21 cellular contexts compared by ENCODE assay signal in genomic region chr3:185254799-185255198, GRCh38. TPM values are rescaled to one million over a fixed set of nuclear protein-coding genes. Genes with fewer than 3 reads are reported as not detected.
DNase-seq lines count a peak whose midpoint lies in the region; ATAC-seq and TF ChIP-seq lines count a peak whose summit lies in the region.
"Had no signal": no experiment of that assay in that cellular context is flagged by ENCODE, and none has a peak within 500 bp of the region (broad histone marks: within the 10 kb centered on the region; RNA-seq: fewer than 3 reads in every experiment).

No MANE protein-coding gene starts in this region.

- H3K27ac Mint-ChIP-seq in stimulated activated naive CD8-positive, alpha-beta T cell treated with anti-CD3 and anti-CD28 coated beads, Interleukin-15, amount 100 ng/mL, for 72 hours = no peak overlapping the region
- no peak overlapping the region for H3K27ac Mint-ChIP-seq in activated CD4-positive, alpha-beta memory T cell treated with anti-CD3 and anti-CD28 coated beads, Interleukin-2, amount 10 ng/mL, durations not matched to agents 7 days and 5 days
- peak overlapping the region; percentile 18 for H3K27ac Mint-ChIP-seq in glutamatergic neuron (ENCODE audit: unreplicated experiment)
- H3K27ac Mint-ChIP-seq: activated naive CD4-positive, alpha-beta T cell treated with anti-CD3 and anti-CD28 coated beads, Interleukin-2, amount 10 ng/mL, durations not matched to agents 7 days and 5 days had no signal

- no peak overlapping the region for H3K4me3 ChIP-seq in ascending aorta
- no peak overlapping the region for H3K4me3 ChIP-seq in gastroesophageal sphincter
- H3K4me3 ChIP-seq: HAP-1 had no signal

- peak in 1 of 2 donors; percentile 25 for DNase-seq in stimulated activated naive CD8-positive, alpha-beta T cell treated with anti-CD3 and anti-CD28 coated beads, Interleukin-15, amount 100 ng/mL, for 72 hours
- no peak for DNase-seq in stimulated activated naive CD8-positive, alpha-beta T cell treated with anti-CD3 and anti-CD28 coated beads, Interleukin-15, Interleukin-2, amounts not matched to agents 100 U/mL and 50 U/mL, for 24 hours
- no peak for DNase-seq in activated CD4-positive, alpha-beta memory T cell treated with anti-CD3 and anti-CD28 coated beads, Interleukin-2, amount 10 ng/mL, durations not matched to agents 7 days and 5 days
- DNase-seq in glutamatergic neuron (no peak), ascending aorta (ENCODE audit: low spot score in 2 of 2) (no peak), UCSD-AML1 (lab: John Stamatoyannopoulos, UW; ENCODE audit: unreplicated experiment) (no peak)
- DNase-seq: activated CD8-positive, alpha-beta memory T cell treated with anti-CD3 and anti-CD28 coated beads for 24 hours; activated naive CD4-positive, alpha-beta T cell treated with anti-CD3 and anti-CD28 coated beads, Interleukin-2, amount 10 ng/mL, durations not matched to agents 7 days and 5 days; activated T-cell treated with anti-CD3 and anti-CD28 coated beads, Interleukin-2, amount 50 U/mL, for 4 hours; DMS153; KBM-7; NCI-H187; SK-N-SH; stimulated activated CD4-positive, alpha-beta T cell treated with anti-CD3 and anti-CD28 coated beads, Interleukin-4, amount 100 ng/mL, for 1 hour; stomach; transverse colon had no signal

- H3K27ac ChIP-seq in ascending aorta (no peak overlapping the region), gastroesophageal sphincter (no peak overlapping the region)
- H3K27ac ChIP-seq: C4-2B, neutrophil had no signal

- no peak for TF ChIP-seq POLR2A in gastroesophageal sphincter (IDR thresholded peaks at IDR 0.05)

- TF ChIP-seq CTCF in glutamatergic neuron (IDR thresholded peaks at IDR 0.05; ENCODE audit: partially characterized antibody, unreplicated experiment) (no peak), ascending aorta (IDR thresholded peaks at IDR 0.05) (no peak), gastroesophageal sphincter (IDR thresholded peaks at IDR 0.05) (no peak)

- POLR2A ChIA-PET in activated CD4-positive, alpha-beta memory T cell treated with anti-CD3 and anti-CD28 coated beads, Interleukin-2, amount 10 ng/mL, durations not matched to agents 7 days and 5 days (lab: Charles Lee) = interaction anchor here (0.9 kb wide), 1 partner anchor 53 kb away, joined by 3 read pairs; no protein-coding TSS in a partner anchor

- TF ChIP-seq EP300 in gastroesophageal sphincter (IDR thresholded peaks at IDR 0.05) = no peak

- CTCF ChIA-PET in activated CD4-positive, alpha-beta memory T cell treated with anti-CD3 and anti-CD28 coated beads, Interleukin-2, amount 10 ng/mL, durations not matched to agents 7 days and 5 days (lab: Charles Lee) = no interaction called here

- peak; percentile 62 for ATAC-seq in stimulated activated naive CD8-positive, alpha-beta T cell treated with anti-CD3 and anti-CD28 coated beads, Interleukin-15, amount 100 ng/mL, for 72 hours
- no peak for ATAC-seq in stimulated activated naive CD8-positive, alpha-beta T cell treated with anti-CD3 and anti-CD28 coated beads, Interleukin-15, Interleukin-2, amounts not matched to agents 100 U/mL and 50 U/mL, for 24 hours
- ATAC-seq in HG03159 (IDR thresholded peaks at IDR 0.05; ENCODE audit: unreplicated experiment) = no peak
- ATAC-seq in gastroesophageal sphincter = no peak

- H3K9me3 Mint-ChIP-seq in stimulated activated naive CD8-positive, alpha-beta T cell treated with anti-CD3 and anti-CD28 coated beads, Interleukin-15, amount 100 ng/mL, for 72 hours = peaks cover 5 to 26% of the 10 kb centered on the region in 2 donors
- peaks cover 18% of the 10 kb centered on the region for H3K9me3 Mint-ChIP-seq in activated CD4-positive, alpha-beta memory T cell treated with anti-CD3 and anti-CD28 coated beads, Interleukin-2, amount 10 ng/mL, durations not matched to agents 7 days and 5 days
- peaks cover 6% of the 10 kb centered on the region for H3K9me3 Mint-ChIP-seq in glutamatergic neuron (ENCODE audit: unreplicated experiment)

- H3K9me3 ChIP-seq in ascending aorta (no peaks in the 10 kb centered on the region), gastroesophageal sphincter (no peaks in the 10 kb centered on the region)
- H3K9me3 ChIP-seq: HAP-1, neutrophil, SK-N-SH had no signal

- H3K4me1 ChIP-seq in ascending aorta (no peaks in the 10 kb centered on the region), gastroesophageal sphincter (no peaks in the 10 kb centered on the region)
- H3K4me1 ChIP-seq: HAP-1 had no signal

- peaks cover 9% of the 10 kb centered on the region for H3K4me1 Mint-ChIP-seq in stimulated activated naive CD8-positive, alpha-beta T cell treated with anti-CD3 and anti-CD28 coated beads, Interleukin-15, amount 100 ng/mL, for 72 hours
- peaks cover 8% of the 10 kb centered on the region for H3K4me1 Mint-ChIP-seq in activated CD4-positive, alpha-beta memory T cell treated with anti-CD3 and anti-CD28 coated beads, Interleukin-2, amount 10 ng/mL, durations not matched to agents 7 days and 5 days
- H3K4me1 Mint-ChIP-seq in glutamatergic neuron (ENCODE audit: low read depth, unreplicated experiment) = no peaks in the 10 kb centered on the region

- WGBS in gastroesophageal sphincter (ENCODE audit: low coverage in 1 of 2), 2 donors = 89 to 100% methylated on average over 3 to 4 of the region's 4 CpGs

- H3K27me3 ChIP-seq in ascending aorta (no peaks in the 10 kb centered on the region), gastroesophageal sphincter (no peaks in the 10 kb centered on the region)
- H3K27me3 ChIP-seq: stomach, transverse colon had no signal

- intact Hi-C loops in ascending aorta (cut with DNase I) = no loop called here

- H3K36me3 ChIP-seq in ascending aorta = no peaks in the 10 kb centered on the region
- no peaks in the 10 kb centered on the region for H3K36me3 ChIP-seq in gastroesophageal sphincter
- H3K36me3 ChIP-seq: HAP-1, neutrophil, stomach, transverse colon had no signal

- H3K4me3 Mint-ChIP-seq in stimulated activated naive CD8-positive, alpha-beta T cell treated with anti-CD3 and anti-CD28 coated beads, Interleukin-15, amount 100 ng/mL, for 72 hours = peak overlapping the region in 1 of 2 donors; percentile 4
- H3K4me3 Mint-ChIP-seq in activated CD4-positive, alpha-beta memory T cell treated with anti-CD3 and anti-CD28 coated beads, Interleukin-2, amount 10 ng/mL, durations not matched to agents 7 days and 5 days = peak overlapping the region; percentile 6
- peak overlapping the region; percentile 6 for H3K4me3 Mint-ChIP-seq in glutamatergic neuron (ENCODE audit: unreplicated experiment)

- H3K27me3 Mint-ChIP-seq in stimulated activated naive CD8-positive, alpha-beta T cell treated with anti-CD3 and anti-CD28 coated beads, Interleukin-15, amount 100 ng/mL, for 72 hours = no peaks in the 10 kb centered on the region
- H3K27me3 Mint-ChIP-seq in activated CD4-positive, alpha-beta memory T cell treated with anti-CD3 and anti-CD28 coated beads, Interleukin-2, amount 10 ng/mL, durations not matched to agents 7 days and 5 days = peaks cover 8% of the 10 kb centered on the region
- peaks cover 3% of the 10 kb centered on the region for H3K27me3 Mint-ChIP-seq in glutamatergic neuron (ENCODE audit: unreplicated experiment)

- H3K36me3 Mint-ChIP-seq in activated CD4-positive, alpha-beta memory T cell treated with anti-CD3 and anti-CD28 coated beads, Interleukin-2, amount 10 ng/mL, durations not matched to agents 7 days and 5 days (ENCODE audit: low read depth) = peaks cover 4% of the 10 kb centered on the region
- peaks cover 16% of the 10 kb centered on the region for H3K36me3 Mint-ChIP-seq in glutamatergic neuron (ENCODE audit: unreplicated experiment)

RNA-seq across cellular contexts. Expression of gene EHHADH, which starts 0.9 kb away (rescaled TPM):
- 1 to 10 TPM; 1.9 to 2.0 TPM for total RNA-seq in activated CD4-positive, alpha-beta memory T cell treated with anti-CD3 and anti-CD28 coated beads, Interleukin-2, amount 10 ng/mL, durations not matched to agents 7 days and 5 days
- total RNA-seq in glutamatergic neuron (ENCODE audit: unreplicated experiment) (4.9 TPM), ascending aorta (1.8 TPM), gastroesophageal sphincter (1 to 10 TPM; 2.6 to 7.2 (median 4.3) TPM)
